15 cellular contexts compared by ENCODE assay signal in genomic region chr6:112939543-112939942, GRCh38.
DNase-seq lines count a peak whose midpoint lies in the region; TF ChIP-seq lines count a peak whose summit lies in the region.
"Had no signal": no experiment of that assay in that cellular context is flagged by ENCODE, and none has a peak within 500 bp of the region (broad histone marks: within the 10 kb centered on the region; RNA-seq: fewer than 3 reads in every experiment).

No MANE protein-coding gene starts in this region.

- H3K4me1 ChIP-seq in A673 (ENCODE audit: insufficient read depth, low read length, poor library complexity, severe bottlenecking) (peaks cover 20% of the 10 kb centered on the region), colonic mucosa (no peaks in the 10 kb centered on the region)
- no peaks in the 10 kb centered on the region for H3K4me1 ChIP-seq in CD8-positive, alpha-beta memory T cell (ENCODE audit: insufficient read depth, low read length)
- H3K4me1 ChIP-seq: vagina had no signal

- no peaks in the 10 kb centered on the region for H3K27me3 Mint-ChIP-seq in CD8-positive, alpha-beta memory T cell
- H3K27me3 Mint-ChIP-seq: activated T-helper 17 cell treated with anti-CD3 and anti-CD28 coated beads, Interleukin-2, amount 50 U/mL, for 72 hours had no signal

- no peaks in the 10 kb centered on the region for H3K36me3 ChIP-seq in A673 (ENCODE audit: insufficient read depth, low read length, poor library complexity, severe bottlenecking)
- H3K36me3 ChIP-seq in CD8-positive, alpha-beta memory T cell (ENCODE audit: insufficient read depth, low read length) = no peaks in the 10 kb centered on the region
- no peaks in the 10 kb centered on the region for H3K36me3 ChIP-seq in MG63
- no peaks in the 10 kb centered on the region for H3K36me3 ChIP-seq in colonic mucosa
- H3K36me3 ChIP-seq: vagina had no signal

- H3K4me1 Mint-ChIP-seq in CD8-positive, alpha-beta memory T cell = no peaks in the 10 kb centered on the region
- H3K4me1 Mint-ChIP-seq: activated T-helper 17 cell treated with anti-CD3 and anti-CD28 coated beads, Interleukin-2, amount 50 U/mL, for 72 hours; stimulated activated effector memory CD8-positive, alpha-beta T cell treated with anti-CD3 and anti-CD28 coated beads, Interleukin-12 subunit alpha, Interleukin-12 subunit beta, amount 100 ng/mL, for 72 hours had no signal

- H3K4me3 ChIP-seq in A673 (ENCODE audit: low read depth, low read length, poor library complexity, severe bottlenecking) (no peak overlapping the region), LNCaP clone FGC (ENCODE audit: low read depth, low read length) (no peak overlapping the region), MG63 (no peak overlapping the region), colonic mucosa (no peak overlapping the region)
- H3K4me3 ChIP-seq in CD8-positive, alpha-beta memory T cell (ENCODE audit: low read length) = no peak overlapping the region
- H3K4me3 ChIP-seq: vagina had no signal

- H3K27ac Mint-ChIP-seq in CD8-positive, alpha-beta memory T cell = no peak overlapping the region
- H3K27ac Mint-ChIP-seq: activated T-helper 17 cell treated with anti-CD3 and anti-CD28 coated beads, Interleukin-2, amount 50 U/mL, for 72 hours; stimulated activated effector memory CD8-positive, alpha-beta T cell treated with anti-CD3 and anti-CD28 coated beads, Interleukin-12 subunit alpha, Interleukin-12 subunit beta, amount 100 ng/mL, for 72 hours; T-helper 2 cell treated with Interferon-gamma antibody and Interleukin-4, amounts not matched to agents 5 μg/mL and 100 μg/mL, for 36 hours had no signal

- no peaks in the 10 kb centered on the region for H3K36me3 Mint-ChIP-seq in CD8-positive, alpha-beta memory T cell
- H3K36me3 Mint-ChIP-seq: stimulated activated effector memory CD8-positive, alpha-beta T cell treated with anti-CD3 and anti-CD28 coated beads, Interleukin-12 subunit alpha, Interleukin-12 subunit beta, amount 100 ng/mL, for 72 hours had no signal

- CTCF ChIA-PET in A673 (lab: Charles Lee) = no interaction called here
- CTCF ChIA-PET in CD8-positive, alpha-beta memory T cell (lab: Charles Lee) = no interaction called here

- H3K27me3 ChIP-seq in A673 (replicated peaks; ENCODE audit: insufficient read depth, low read depth, low read length, poor library complexity) (no peaks in the 10 kb centered on the region), MG63 (no peaks in the 10 kb centered on the region), colonic mucosa (no peaks in the 10 kb centered on the region)
- no peaks in the 10 kb centered on the region for H3K27me3 ChIP-seq in CD8-positive, alpha-beta memory T cell (ENCODE audit: insufficient read depth, low read length, poor library complexity, severe bottlenecking)
- H3K27me3 ChIP-seq: vagina had no signal

- DNase-seq in A673 (ENCODE audit: low spot score) (peak; percentile 55), LNCaP clone FGC (ENCODE audit: low read depth) (peak; percentile 48), NCI-H345 treated with DMSO at 0.1 percent for 48 hours (lab: John Stamatoyannopoulos, UW; ENCODE audit: unreplicated experiment) (peak; percentile 19), fibroblast of gingiva (ENCODE audit: low read depth) (peak; percentile 5), hepatic stellate cell (ENCODE audit: low spot score) (no peak), MG63 (no peak), colonic mucosa (no peak)
- no peak for DNase-seq in CD8-positive, alpha-beta memory T cell
- DNase-seq: aorta; MV-4-11; stimulated activated CD4-positive, alpha-beta T cell treated with anti-CD3 and anti-CD28 coated beads, Interleukin-2, amount 100 ng/mL, for 48 hours had no signal

- peaks cover 0 to 4% (median 0%) of the 10 kb centered on the region in 5 donors for H3K9me3 Mint-ChIP-seq in CD8-positive, alpha-beta memory T cell
- H3K9me3 Mint-ChIP-seq: activated T-helper 17 cell treated with anti-CD3 and anti-CD28 coated beads, Interleukin-2, amount 50 U/mL, for 72 hours; stimulated activated effector memory CD8-positive, alpha-beta T cell treated with anti-CD3 and anti-CD28 coated beads, Interleukin-12 subunit alpha, Interleukin-12 subunit beta, amount 100 ng/mL, for 72 hours; T-helper 2 cell treated with Interferon-gamma antibody and Interleukin-4, amounts not matched to agents 5 μg/mL and 100 μg/mL, for 36 hours had no signal

- no peak overlapping the region for H3K4me3 Mint-ChIP-seq in CD8-positive, alpha-beta memory T cell
- H3K4me3 Mint-ChIP-seq: activated T-helper 17 cell treated with anti-CD3 and anti-CD28 coated beads, Interleukin-2, amount 50 U/mL, for 72 hours; stimulated activated effector memory CD8-positive, alpha-beta T cell treated with anti-CD3 and anti-CD28 coated beads, Interleukin-12 subunit alpha, Interleukin-12 subunit beta, amount 100 ng/mL, for 72 hours; T-helper 2 cell treated with Interferon-gamma antibody and Interleukin-4, amounts not matched to agents 5 μg/mL and 100 μg/mL, for 36 hours had no signal

- BruUV-seq in A673 (replicated peaks; lab: Mats Ljungman, UMichigan) = no TSS peak

- POLR2A ChIA-PET in A673 (lab: Charles Lee; ENCODE audit: low non-redundant PET) = no interaction called here
- POLR2A ChIA-PET in CD8-positive, alpha-beta memory T cell (lab: Charles Lee) = no interaction called here

- H3K9me3 ChIP-seq in A673 (ENCODE audit: low read depth, low read length, poor library complexity, severe bottlenecking) (no peaks in the 10 kb centered on the region), MG63 (no peaks in the 10 kb centered on the region; the same call in 1 of the 2 replicates), colonic mucosa (no peaks in the 10 kb centered on the region)
- no peaks in the 10 kb centered on the region for H3K9me3 ChIP-seq in CD8-positive, alpha-beta memory T cell (ENCODE audit: low read length)
- H3K9me3 ChIP-seq: vagina had no signal

- intact Hi-C loops in A673 (cut with micrococcal nuclease; ENCODE audit: unreplicated experiment) = no loop called here
- intact Hi-C loops in colonic mucosa (cut with DNase I) = no loop called here

- TF ChIP-seq CTCF in A673 (conservative IDR thresholded peaks at IDR 0.05; ENCODE audit: low read depth, low read length) = no peak
- TF ChIP-seq CTCF in LNCaP clone FGC (IDR thresholded peaks at IDR 0.05; ENCODE audit: control insufficient read depth, extremely low read depth, insufficient read depth) = no peak
- TF ChIP-seq CTCF in colonic mucosa (IDR thresholded peaks at IDR 0.05) = no peak

- no peak overlapping the region for H3K9ac ChIP-seq in colonic mucosa (ENCODE audit: low read depth in 2 of 2, low read length in 2 of 2)

- H3K27ac ChIP-seq in A673 (ENCODE audit: low read depth, low read length, poor library complexity, severe bottlenecking) (no peak overlapping the region), colonic mucosa (no peak overlapping the region)
- H3K27ac ChIP-seq in CD8-positive, alpha-beta memory T cell (ENCODE audit: low read depth, low read length) = no peak overlapping the region
- H3K27ac ChIP-seq: vagina had no signal

Comparison
In these comparisons a context has a peak if more than half of its experiments do, and no peak if none do; other contexts are left out.
1. DNase-seq: peak in A673 (single experiment), LNCaP clone FGC (single experiment), NCI-H345 treated with DMSO at 0.1 percent for 48 hours (single experiment) and fibroblast of gingiva (single experiment); none in hepatic stellate cell (single experiment), CD8-positive, alpha-beta memory T cell (0 of 5), MG63 (single experiment) and colonic mucosa (single experiment).